8 cellular contexts compared by ENCODE assay signal in genomic region chr17:28744802-28745051, GRCh38. TPM values are rescaled to one million over a fixed set of nuclear protein-coding genes. Genes with fewer than 3 reads are reported as not detected.
DNase-seq lines count a peak whose midpoint lies in the region; FAIRE-seq and TF ChIP-seq lines count a peak whose summit lies in the region.

No MANE protein-coding gene starts in this region.

- H3K9me2 ChIP-seq in Loucy (replicated peaks; ENCODE audit: low read depth, low read length) = no peaks in the 10 kb centered on the region

- CTCF ChIA-PET in AG04449 (lab: Yijun Ruan, JAX) = interaction anchor here (1.4 to 17.9 kb wide), 5 partner anchors 8 to 372 kb away, joined by 3 to 603 read pairs (median 16); partner anchors contain the start of genes NEK8, RPL23A and TLCD1

- peaks cover 44% of the 10 kb centered on the region for H3K79me2 ChIP-seq in Loucy (ENCODE audit: insufficient read depth, low read length)

- no peak for FAIRE-seq in RCC 7860 (lab: Jason Lieb, UNC)

- H4K20me1 ChIP-seq in Loucy (ENCODE audit: insufficient read depth, low read length, poor library complexity, severe bottlenecking) = peaks cover 32% of the 10 kb centered on the region

- peak overlapping the region; percentile 86 for H3K4me2 ChIP-seq in Loucy (ENCODE audit: low read depth, low read length, poor library complexity, severe bottlenecking)

- H3K27ac ChIP-seq in cingulate gyrus (ENCODE audit: low read depth, low read length) (peak overlapping the region; percentile 98), muscle layer of duodenum (ENCODE audit: low read length) (peak overlapping the region; percentile 94)

- TF ChIP-seq CTCF in AG04449 (IDR thresholded peaks at IDR 0.05; ENCODE audit: insufficient read depth, low read length, missing control alignments) (no peak), Loucy (conservative IDR thresholded peaks at IDR 0.05; ENCODE audit: low read length) (no peak)

- H3K36me3 ChIP-seq in Loucy (ENCODE audit: insufficient read depth, low read length) = peaks cover 25% of the 10 kb centered on the region; the same call in 1 of the 2 replicates
- H3K36me3 ChIP-seq in muscle layer of duodenum (ENCODE audit: control insufficient read depth in 1 of 2, insufficient read depth in 2 of 2, low read length in 2 of 2) = peaks cover 3 to 6% of the 10 kb centered on the region in 2 donors

- H3K9ac ChIP-seq in Loucy (ENCODE audit: low read depth, low read length, poor library complexity, severe bottlenecking) = peak overlapping the region; percentile 82

- peak overlapping the region; percentile 93 for H3K4me3 ChIP-seq in AG04449 (ENCODE audit: low read depth, low read length)
- peak overlapping the region; percentile 93 for H3K4me3 ChIP-seq in Loucy (ENCODE audit: low read length, poor library complexity, severe bottlenecking)
- H3K4me3 ChIP-seq in muscle layer of duodenum (ENCODE audit: low read depth in 1 of 2, low read length in 2 of 2) = peak overlapping the region; percentile 78 to 87

- H3K9me3 ChIP-seq in Loucy (ENCODE audit: insufficient read depth, low read depth, low read length) (no peaks in the 10 kb centered on the region), muscle layer of duodenum (ENCODE audit: control insufficient read depth in 1 of 2, low read length in 2 of 2) (no peaks in the 10 kb centered on the region)

- peak overlapping the region; percentile 29 for H2AFZ ChIP-seq in Loucy (ENCODE audit: low read length)

- POLR2A ChIA-PET in AG04449 (lab: Yijun Ruan, JAX) = interaction anchor here (0.7 to 13.2 kb wide), 5 partner anchors 10 to 850 kb away, joined by 3 to 174 read pairs (median 4); partner anchors contain the start of genes NEK8, RPL23A and TLCD1

- H3K27me3 ChIP-seq in Loucy (ENCODE audit: insufficient read depth, low read length, poor library complexity, severe bottlenecking) = no peaks in the 10 kb centered on the region
- H3K27me3 ChIP-seq in muscle layer of duodenum (ENCODE audit: low read depth, low read length) = no peaks in the 10 kb centered on the region

- DNase-seq in AG04449 (ENCODE audit: low read depth, low spot score) (no peak), COR-L47 (lab: John Stamatoyannopoulos, UW) (no peak), SK-N-DZ (ENCODE audit: low spot score) (no peak), RCC 7860 (ENCODE audit: low spot score) (no peak), HK-2 (ENCODE audit: unreplicated experiment) (no peak)

- peaks cover 30% of the 10 kb centered on the region for H3K4me1 ChIP-seq in Loucy (ENCODE audit: insufficient read depth, low read length, poor library complexity, severe bottlenecking)
- H3K4me1 ChIP-seq in muscle layer of duodenum (ENCODE audit: control insufficient read depth in 1 of 2, insufficient read depth in 2 of 2, low read length in 2 of 2) = peaks cover 12 to 28% of the 10 kb centered on the region in 2 donors

- H3F3A ChIP-seq in Loucy (ENCODE audit: low read depth) = no peaks in the 10 kb centered on the region

RNA-seq across cellular contexts. Expression of gene TRAF4, which starts 0.9 kb away (rescaled TPM):
- polyA plus RNA-seq in SK-N-DZ (2014; cell fraction: cytosol; rRNA removed) = 125 and 130 TPM in 2 replicates
- 171 and 225 TPM in 2 replicates for polyA plus RNA-seq in SK-N-DZ (2014; cell fraction: nucleus; rRNA removed)

RNA-seq across cellular contexts. Expression of gene NEK8, which starts 16.1 kb away (rescaled TPM):
- polyA plus RNA-seq in SK-N-DZ (2014; cell fraction: cytosol; rRNA removed) = 1.6 and 6.7 TPM in 2 replicates
- 3.6 and 8.4 TPM in 2 replicates for polyA plus RNA-seq in SK-N-DZ (2014; cell fraction: nucleus; rRNA removed)

RNA-seq across cellular contexts. Expression of gene TLCD1, which starts 18.7 kb away (rescaled TPM):
- polyA plus RNA-seq in SK-N-DZ (2014; cell fraction: cytosol; rRNA removed) = 8.8 and 11.8 TPM in 2 replicates
- 7.4 and 7.6 TPM in 2 replicates for polyA plus RNA-seq in SK-N-DZ (2014; cell fraction: nucleus; rRNA removed)

RNA-seq across cellular contexts. Expression of gene RPL23A, which starts 24.9 kb away (rescaled TPM):
- 1,168 and 1,695 TPM in 2 replicates for polyA plus RNA-seq in SK-N-DZ (2014; cell fraction: cytosol; rRNA removed)
- polyA plus RNA-seq in SK-N-DZ (2014; cell fraction: nucleus; rRNA removed) = 853 and 1,299 TPM in 2 replicates

RNA-seq across cellular contexts. Expression of gene RAB34, which starts 27.1 kb away (rescaled TPM):
- 50.8 and 51.5 TPM in 2 replicates for polyA plus RNA-seq in SK-N-DZ (2014; cell fraction: cytosol; rRNA removed)
- 124 and 148 TPM in 2 replicates for polyA plus RNA-seq in SK-N-DZ (2014; cell fraction: nucleus; rRNA removed)
